In genomic region chr4:165604181-165604580, GRCh38 we compare ENCODE assay signal across 26 cellular contexts.
"Had no signal": no experiment of that assay in that cellular context is flagged by ENCODE, and none has a peak within 500 bp of the region (broad histone marks: within the 10 kb centered on the region; RNA-seq: fewer than 3 reads in every experiment).

No MANE protein-coding gene starts in this region.

- H3K4me1 Mint-ChIP-seq: activated CD4-positive, alpha-beta T cell treated with anti-CD3 and anti-CD28 coated beads, Interleukin-2, amount 10 ng/mL, durations not matched to agents 24 days and 14 days; naive thymus-derived CD4-positive, alpha-beta T cell; stimulated activated naive B cell treated with anti-CD40 and anti-IgM and Interleukin-4, amounts not matched to agents 10 μg/mL and 1 μg/mL and 100 μg/mL, for 72 hours had no signal

- H3K4me1 ChIP-seq: stomach, thyroid gland, upper lobe of left lung had no signal

- H3K9me3 Mint-ChIP-seq: activated CD4-positive, alpha-beta memory T cell treated with anti-CD3 and anti-CD28 coated beads, Interleukin-2, amount 10 ng/mL, durations not matched to agents 7 days and 5 days; activated T-cell treated with anti-CD3 and anti-CD28 coated beads, Interleukin-2, amount 50 U/mL, for 24 hours; endodermal cell; neural crest cell; stimulated activated naive B cell treated with anti-CD40 and anti-IgM and Interleukin-4, amounts not matched to agents 10 μg/mL and 1 μg/mL and 100 μg/mL, for 72 hours had no signal

- H3K4me3 Mint-ChIP-seq: activated CD4-positive, alpha-beta memory T cell treated with anti-CD3 and anti-CD28 coated beads, Interleukin-2, amount 10 ng/mL, durations not matched to agents 7 days and 5 days; activated CD4-positive, alpha-beta T cell treated with anti-CD3 and anti-CD28 coated beads, Interleukin-2, amount 10 ng/mL, durations not matched to agents 24 days and 14 days; activated T-cell treated with anti-CD3 and anti-CD28 coated beads, Interleukin-2, amount 50 U/mL, for 24 hours; endodermal cell; naive thymus-derived CD4-positive, alpha-beta T cell; neural crest cell; stimulated activated naive B cell treated with anti-CD40 and anti-IgM and Interleukin-4, amounts not matched to agents 10 μg/mL and 1 μg/mL and 100 μg/mL, for 72 hours had no signal

- DNase-seq: activated CD4-positive, alpha-beta memory T cell treated with anti-CD3 and anti-CD28 coated beads, Interleukin-2, amount 10 ng/mL, durations not matched to agents 7 days and 5 days; activated CD4-positive, alpha-beta T cell treated with anti-CD3 and anti-CD28 coated beads, Interleukin-2, amount 10 ng/mL, durations not matched to agents 24 days and 14 days; activated CD4-positive, CD25-positive, alpha-beta regulatory T cell treated with anti-CD3 and anti-CD28 coated beads, Interleukin-2, amount 50 U/mL, for 72 hours; activated CD8-positive, alpha-beta memory T cell treated with anti-CD3 and anti-CD28 coated beads, Interleukin-2, amount 50 U/mL, for 48 hours; activated gamma-delta T cell treated with Interleukin-2 at 50 U/mL for 16 hours; activated naive CD4-positive, alpha-beta T cell treated with anti-CD3 and anti-CD28 coated beads, Interleukin-2, amount 50 U/mL, for 16 hours; activated T-cell treated with anti-CD3 and anti-CD28 coated beads, Interleukin-2, amount 50 U/mL, for 24 hours; amniotic stem cell; brain microvascular endothelial cell; endodermal cell; foreskin fibroblast; head of caudate nucleus; hippocampal formation; left cardiac atrium; left ventricle myocardium superior; mammary epithelial cell; naive thymus-derived CD4-positive, alpha-beta T cell; right cardiac atrium; stimulated activated CD4-positive, alpha-beta T cell treated with anti-CD3 and anti-CD28 coated beads, Interleukin-15, amount 100 ng/mL, for 24 hours; stimulated activated CD4-positive, alpha-beta T cell treated with anti-CD3 and anti-CD28 coated beads, Interleukin-2, amount 100 ng/mL, for 24 hours; stimulated activated naive B cell treated with anti-CD40 and anti-IgM and Interleukin-4, amounts not matched to agents 10 μg/mL and 1 μg/mL and 100 μg/mL, for 72 hours; stomach; thyroid gland; upper lobe of left lung had no signal

- H3K27ac ChIP-seq: brain microvascular endothelial cell, stomach, thyroid gland, upper lobe of left lung had no signal

- H3K27ac Mint-ChIP-seq: activated CD4-positive, alpha-beta memory T cell treated with anti-CD3 and anti-CD28 coated beads, Interleukin-2, amount 10 ng/mL, durations not matched to agents 7 days and 5 days; activated CD4-positive, alpha-beta T cell treated with anti-CD3 and anti-CD28 coated beads, Interleukin-2, amount 10 ng/mL, durations not matched to agents 24 days and 14 days; activated T-cell treated with anti-CD3 and anti-CD28 coated beads, Interleukin-2, amount 50 U/mL, for 24 hours; endodermal cell; naive thymus-derived CD4-positive, alpha-beta T cell; stimulated activated naive B cell treated with anti-CD40 and anti-IgM and Interleukin-4, amounts not matched to agents 10 μg/mL and 1 μg/mL and 100 μg/mL, for 72 hours had no signal

- H3K27me3 ChIP-seq: brain microvascular endothelial cell, stomach, thyroid gland, upper lobe of left lung had no signal

- H3K36me3 ChIP-seq: brain microvascular endothelial cell, stomach, thyroid gland, upper lobe of left lung had no signal

- ATAC-seq: esophagus mucosa; left cardiac atrium; left ventricle myocardium superior; naive thymus-derived CD4-positive, alpha-beta T cell; right cardiac atrium; stimulated activated naive B cell treated with anti-CD40 and anti-IgM and Interleukin-4, amounts not matched to agents 10 μg/mL and 1 μg/mL and 100 μg/mL, for 72 hours had no signal

- H3K27me3 Mint-ChIP-seq: activated CD4-positive, alpha-beta memory T cell treated with anti-CD3 and anti-CD28 coated beads, Interleukin-2, amount 10 ng/mL, durations not matched to agents 7 days and 5 days; activated T-cell treated with anti-CD3 and anti-CD28 coated beads, Interleukin-2, amount 50 U/mL, for 24 hours; stimulated activated naive B cell treated with anti-CD40 and anti-IgM and Interleukin-4, amounts not matched to agents 10 μg/mL and 1 μg/mL and 100 μg/mL, for 72 hours had no signal

- H3K4me3 ChIP-seq: stomach, thyroid gland, upper lobe of left lung had no signal

- H3K9me3 ChIP-seq: stomach, thyroid gland, upper lobe of left lung had no signal

- H3K36me3 Mint-ChIP-seq: naive thymus-derived CD4-positive, alpha-beta T cell; stimulated activated naive B cell treated with anti-CD40 and anti-IgM and Interleukin-4, amounts not matched to agents 10 μg/mL and 1 μg/mL and 100 μg/mL, for 72 hours had no signal
